8 cellular contexts compared by ENCODE assay signal in genomic region chr12:122895757-122896636, GRCh38. TPM values are rescaled to one million over a fixed set of nuclear protein-coding genes. Genes with fewer than 3 reads are reported as not detected.
DNase-seq lines count a peak whose midpoint lies in the region; ATAC-seq and TF ChIP-seq lines count a peak whose summit lies in the region.

A gene with protein sequence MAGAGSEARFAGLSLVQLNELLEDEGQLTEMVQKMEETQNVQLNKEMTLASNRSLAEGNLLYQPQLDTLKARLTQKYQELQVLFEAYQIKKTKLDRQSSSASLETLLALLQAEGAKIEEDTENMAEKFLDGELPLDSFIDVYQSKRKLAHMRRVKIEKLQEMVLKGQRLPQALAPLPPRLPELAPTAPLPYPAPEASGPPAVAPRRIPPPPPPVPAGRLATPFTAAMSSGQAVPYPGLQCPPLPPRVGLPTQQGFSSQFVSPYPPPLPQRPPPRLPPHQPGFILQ (minus strand): TSS chr12:122896124. CDS start chr12:122896062, 62 bp downstream.

- peaks cover 76% of the 10 kb centered on the region for H3K36me3 Mint-ChIP-seq in Calu3 (ENCODE audit: insufficient read depth, unreplicated experiment)

- CTCF ChIA-PET in Calu3 (lab: Charles Lee), result interaction anchor here (0.7 kb wide), 1 partner anchor 28 kb away, joined by 3 read pairs; no protein-coding TSS in a partner anchor

- peak within 1 kb of the TSS; percentile 98 for H3K27ac Mint-ChIP-seq in Calu3 (ENCODE audit: unreplicated experiment)

- H3K36me3 ChIP-seq in spleen, result peaks cover 0 to 5% (median 0%) of the 10 kb centered on the region in 6 donors

- H3K4me3 ChIP-seq in cardiac fibroblast (replicated peaks in 1 of 2; ENCODE audit: low read depth in 2 of 2, low read length in 2 of 2) (peak within 1 kb of the TSS; percentile 80 to 83), spleen (peak within 1 kb of the TSS; percentile 49 to 75 (median 66))

- H3K4me3 Mint-ChIP-seq in Calu3 (ENCODE audit: low read depth, unreplicated experiment), result peak within 1 kb of the TSS; percentile 100

- ATAC-seq in GM21825 (IDR thresholded peaks at IDR 0.05; ENCODE audit: unreplicated experiment), result peak; percentile 53
- ATAC-seq in GM21717 (IDR thresholded peaks at IDR 0.05; ENCODE audit: unreplicated experiment), result no peak

- H3K4me1 Mint-ChIP-seq in Calu3 (ENCODE audit: low read depth, unreplicated experiment), result peaks cover 48% of the 10 kb centered on the region

- peak; percentile 93 for DNase-seq in Calu3
- DNase-seq in NCI-H1930 (lab: John Stamatoyannopoulos, UW), result peak; percentile 75 to 90
- peak; percentile 75 for DNase-seq in activated CD4-positive, CD25-positive, alpha-beta regulatory T cell treated with anti-CD3 and anti-CD28 coated beads, Interleukin-2, amount 50 U/mL, for 16 hours (ENCODE audit: low read depth, low spot score)
- DNase-seq in cardiac fibroblast (ENCODE audit: low read depth in 2 of 2), result peak; percentile 91 to 93
- DNase-seq in iris pigment epithelial cell (ENCODE audit: low read depth), result peak; percentile 76
- DNase-seq in spleen, result peak; percentile 94

- H3K27me3 Mint-ChIP-seq in Calu3 (ENCODE audit: unreplicated experiment), result no peaks in the 10 kb centered on the region

- H3K27ac ChIP-seq in spleen, result peak within 1 kb of the TSS; percentile 83 to 98 (median 93)

- no peaks in the 10 kb centered on the region for H3K9me3 ChIP-seq in spleen

- TF ChIP-seq POLR2A in spleen (IDR thresholded peaks at IDR 0.05), result peak; percentile 51 to 93 (median 87)

- H3K4me1 ChIP-seq in spleen, result peaks cover 44 to 93% (median 83%) of the 10 kb centered on the region in 6 donors

- no peak for TF ChIP-seq CTCF in Calu3 (IDR thresholded peaks at IDR 0.05; ENCODE audit: unreplicated experiment)
- no peak for TF ChIP-seq CTCF in cardiac fibroblast (IDR thresholded peaks at IDR 0.05; ENCODE audit: low read depth, low read length)
- peak in 4 of 11 experiments; percentile 16 to 30 (median 25) for TF ChIP-seq CTCF in spleen (IDR thresholded peaks at IDR 0.05 in 8 of 11, conservative IDR thresholded peaks at IDR 0.05 in 3 of 11)

- no TSS peak for BruUV-seq in Calu3 (replicated peaks; lab: Mats Ljungman, UMichigan)

- H3K9me3 Mint-ChIP-seq in Calu3 (ENCODE audit: low read depth, unreplicated experiment), result peaks cover 3% of the 10 kb centered on the region

- intact Hi-C loops in Calu3 (cut with micrococcal nuclease; ENCODE audit: unreplicated experiment), result no loop called here
- intact Hi-C loops in spleen (cut with DNase I; ENCODE audit: low total_unique reads), result no loop called here

- H3K27me3 ChIP-seq in spleen (replicated peaks in 1 of 7), result no peaks in the 10 kb centered on the region

- WGBS in spleen, 5 donors, result 6 to 16% (median 8%) methylated on average over 39 to 78 of the region's 78 CpGs

RNA-seq across cellular contexts. Expression of the gene that starts here (rescaled TPM):
- total RNA-seq in Calu3 (2022), result 104 and 118 TPM in 2 replicates
- 10 to 100 TPM; 43.4 to 67.5 (median 54.2) TPM for total RNA-seq in spleen
- polyA plus RNA-seq in spleen, result 10 to 100 TPM; 24.8 to 42.7 (median 29.6) TPM
